ENCODE assay signal across 10 cellular contexts in genomic region chr18:36179562-36180334, GRCh38. TPM values are rescaled to one million over a fixed set of nuclear protein-coding genes. Genes with fewer than 3 reads are reported as not detected.
A peak's percentile ranks its signal among the peaks of the same experiment; 100 is the strongest.
DNase-seq lines count a peak whose midpoint lies in the region; ATAC-seq and TF ChIP-seq lines count a peak whose summit lies in the region.
"Had no signal": no experiment of that assay in that cellular context is flagged by ENCODE, and none has a peak within 500 bp of the region (broad histone marks: within the 10 kb centered on the region; RNA-seq: fewer than 3 reads in every experiment).

No MANE protein-coding gene starts in this region.

- no peak overlapping the region for H3K9ac ChIP-seq in endodermal cell (ENCODE audit: extremely low read depth, low read length, poor library complexity, severe bottlenecking)

- no peak for TF ChIP-seq EP300 in Ishikawa (IDR thresholded peaks at IDR 0.05; ENCODE audit: borderline replicate concordance)

- 90 to 100% methylated on average over 5 to 7 of the region's 7 CpGs for WGBS in endodermal cell (ENCODE audit: insufficient coverage in 1 of 2, insufficient read length in 1 of 2), 2 experiments

- H3K27ac Mint-ChIP-seq in central memory CD8-positive, alpha-beta T cell (ENCODE audit: low read depth), result peak overlapping the region; percentile 16
- peak overlapping the region; percentile 77 for H3K27ac Mint-ChIP-seq in mesothelial cell of epicardium
- no peak overlapping the region for H3K27ac Mint-ChIP-seq in endodermal cell
- H3K27ac Mint-ChIP-seq: T-helper 1 cell treated with Interleukin-12 subunit alpha and Interleukin-12 subunit beta and Interleukin-4 antibody, amounts not matched to agents 30 μg/mL and 1 μg/mL, for 36 hours had no signal

- H3K4me1 ChIP-seq in ACC112 (ENCODE audit: control insufficient read depth, insufficient read depth, low read length, unreplicated experiment), result peaks cover 11% of the 10 kb centered on the region
- no peaks in the 10 kb centered on the region for H3K4me1 ChIP-seq in endodermal cell (ENCODE audit: control insufficient read depth, insufficient read depth, low read length)

- TF ChIP-seq CTCF in mesothelial cell of epicardium (IDR thresholded peaks at IDR 0.05; ENCODE audit: unreplicated experiment), result no peak
- no peak for TF ChIP-seq CTCF in endodermal cell (conservative IDR thresholded peaks at IDR 0.05)

- DNase-seq in central memory CD8-positive, alpha-beta T cell (ENCODE audit: low spot score in 2 of 2), result no peak
- DNase-seq in mesothelial cell of epicardium (ENCODE audit: low spot score in 2 of 2, unreplicated experiment in 2 of 2), result peak in 1 of 2 experiments; percentile 66
- no peak for DNase-seq in T1000 (lab: John Stamatoyannopoulos, UW)
- no peak for DNase-seq in endodermal cell
- no peak for DNase-seq in AG20443 (ENCODE audit: low spot score)
- DNase-seq: DMS79 treated with DMSO at 0.1 percent for 48 hours had no signal

- H3K9me3 ChIP-seq in endodermal cell (ENCODE audit: control insufficient read depth, low read length), result no peaks in the 10 kb centered on the region

- H3K27me3 ChIP-seq in ACC112 (ENCODE audit: insufficient read depth, low read length) (no peaks in the 10 kb centered on the region), endodermal cell (ENCODE audit: control insufficient read depth, insufficient read depth, low read length, poor library complexity, severe bottlenecking) (peaks cover 18% of the 10 kb centered on the region)

- H3K4me3 Mint-ChIP-seq in central memory CD8-positive, alpha-beta T cell, result no peak overlapping the region
- H3K4me3 Mint-ChIP-seq in mesothelial cell of epicardium, result no peak overlapping the region
- no peak overlapping the region for H3K4me3 Mint-ChIP-seq in endodermal cell
- H3K4me3 Mint-ChIP-seq: T-helper 1 cell treated with Interleukin-12 subunit alpha and Interleukin-12 subunit beta and Interleukin-4 antibody, amounts not matched to agents 30 μg/mL and 1 μg/mL, for 36 hours had no signal

- no peak for ATAC-seq in central memory CD8-positive, alpha-beta T cell (replicated peaks; ENCODE audit: extremely low read depth, poor library complexity, severe bottlenecking)
- no peak for ATAC-seq in HG02610 (IDR thresholded peaks at IDR 0.05; ENCODE audit: unreplicated experiment)

- peak overlapping the region; percentile 27 for H2AFZ ChIP-seq in ACC112 (ENCODE audit: low read length, unreplicated experiment)

- H3K36me3 ChIP-seq in ACC112 (ENCODE audit: insufficient read depth, low read length) (peaks cover 10% of the 10 kb centered on the region; the same call in 1 of the 2 replicates), endodermal cell (ENCODE audit: control insufficient read depth, insufficient read depth, low read length) (peaks cover 23% of the 10 kb centered on the region)

- no peak overlapping the region for H3K4me3 ChIP-seq in ACC112 (ENCODE audit: low read depth, low read length)
- H3K4me3 ChIP-seq in endodermal cell (ENCODE audit: low read length), result no peak overlapping the region

- no peaks in the 10 kb centered on the region for H3K27me3 Mint-ChIP-seq in central memory CD8-positive, alpha-beta T cell
- H3K27me3 Mint-ChIP-seq in mesothelial cell of epicardium (ENCODE audit: low read depth) (peaks cover 1% of the 10 kb centered on the region), endodermal cell (ENCODE audit: insufficient read depth) (peaks cover 20% of the 10 kb centered on the region)

- H3K4me1 Mint-ChIP-seq in central memory CD8-positive, alpha-beta T cell, result peaks cover 7% of the 10 kb centered on the region
- H3K4me1 Mint-ChIP-seq in mesothelial cell of epicardium (peaks cover 15% of the 10 kb centered on the region), endodermal cell (no peaks in the 10 kb centered on the region)

- H3K9me3 Mint-ChIP-seq in central memory CD8-positive, alpha-beta T cell, result no peaks in the 10 kb centered on the region
- H3K9me3 Mint-ChIP-seq in mesothelial cell of epicardium (no peaks in the 10 kb centered on the region), endodermal cell (no peaks in the 10 kb centered on the region)
- H3K9me3 Mint-ChIP-seq: T-helper 1 cell treated with Interleukin-12 subunit alpha and Interleukin-12 subunit beta and Interleukin-4 antibody, amounts not matched to agents 30 μg/mL and 1 μg/mL, for 36 hours had no signal

- H3K36me3 Mint-ChIP-seq in central memory CD8-positive, alpha-beta T cell (ENCODE audit: insufficient read depth), result peaks cover 11% of the 10 kb centered on the region
- H3K36me3 Mint-ChIP-seq in mesothelial cell of epicardium (peaks cover 9% of the 10 kb centered on the region), endodermal cell (ENCODE audit: low read depth) (peaks cover 13% of the 10 kb centered on the region)

- H3K27ac ChIP-seq in ACC112 (ENCODE audit: low read depth, low read length) (peak overlapping the region; percentile 38), endodermal cell (ENCODE audit: low read depth, low read length) (no peak overlapping the region)

- TF ChIP-seq RAD21 in Ishikawa (IDR thresholded peaks at IDR 0.05; ENCODE audit: low read depth), result no peak

- H3K79me2 ChIP-seq in ACC112 (ENCODE audit: control insufficient read depth, insufficient read depth, low read length, unreplicated experiment), result no peaks in the 10 kb centered on the region

TF ChIP-seq in Ishikawa, 13 proteins besides CTCF, POLR2A, EP300 and RAD21:
- no peak for TF ChIP-seq MAX (IDR thresholded peaks at IDR 0.05)
- TF ChIP-seq REST (IDR thresholded peaks at IDR 0.05; ENCODE audit: low read depth), result no peak
- TF ChIP-seq FOXM1 (IDR thresholded peaks at IDR 0.05; ENCODE audit: borderline replicate concordance, low read depth), result no peak
- no peak for TF ChIP-seq ZBTB7A (IDR thresholded peaks at IDR 0.05; ENCODE audit: low read depth)
- TF ChIP-seq TAF1 (IDR thresholded peaks at IDR 0.05; ENCODE audit: low read depth), result no peak
- no peak for TF ChIP-seq TCF12 (IDR thresholded peaks at IDR 0.05; ENCODE audit: low read depth)
- no peak for TF ChIP-seq CEBPB (IDR thresholded peaks at IDR 0.05)
- no peak for TF ChIP-seq EGR1 (IDR thresholded peaks at IDR 0.05)
- TF ChIP-seq CREB1 (IDR thresholded peaks at IDR 0.05; ENCODE audit: low read depth), result no peak
- no peak for TF ChIP-seq YY1 (IDR thresholded peaks at IDR 0.05; ENCODE audit: low read depth)
- TF ChIP-seq TEAD4 (IDR thresholded peaks at IDR 0.05), result peak; percentile 54; the same call in 1 of the 2 replicates
- TF ChIP-seq NFIC (IDR thresholded peaks at IDR 0.05), result peak; percentile 58
- TF ChIP-seq USF1 (IDR thresholded peaks at IDR 0.05), result no peak
TF ChIP-seq in Ishikawa: peak in this region for 2.

RNA-seq across cellular contexts. Expression of gene MOCOS, which starts 7.5 kb away (rescaled TPM):
- total RNA-seq in mesothelial cell of epicardium, result 2.2 to 3.2 TPM (median 3.2 TPM) in 3 replicates
- total RNA-seq in endodermal cell, result 1 to 10 TPM in 1 of 2 donors, under 1 TPM in 1; 0.51 to 1.4 TPM
- 0.36 TPM for polyA plus RNA-seq in endodermal cell (2013, experiment 1 of 2)
- polyA plus RNA-seq in endodermal cell (2013, experiment 2 of 2), result 0.75 TPM

RNA-seq across cellular contexts. Expression of gene ELP2, which starts 50.0 kb away (rescaled TPM):
- total RNA-seq in mesothelial cell of epicardium (131 to 144 TPM (median 143 TPM) in 3 replicates), endodermal cell (100 to 1,000 TPM; 125 to 129 TPM)
- polyA plus RNA-seq in endodermal cell (2013, experiment 1 of 2), result 94.2 TPM
- 79.5 TPM for polyA plus RNA-seq in endodermal cell (2013, experiment 2 of 2)

RNA-seq across cellular contexts. Expression of gene SLC39A6, which starts 50.6 kb away (rescaled TPM):
- total RNA-seq in mesothelial cell of epicardium, result 42.0 to 43.1 TPM (median 42.7 TPM) in 3 replicates
- 10 to 100 TPM; 25.7 to 34.1 TPM for total RNA-seq in endodermal cell
- 108 TPM for polyA plus RNA-seq in endodermal cell (2013, experiment 1 of 2)
- 90.6 TPM for polyA plus RNA-seq in endodermal cell (2013, experiment 2 of 2)
